8 cellular contexts compared by ENCODE assay signal in the genomic region with DNA sequence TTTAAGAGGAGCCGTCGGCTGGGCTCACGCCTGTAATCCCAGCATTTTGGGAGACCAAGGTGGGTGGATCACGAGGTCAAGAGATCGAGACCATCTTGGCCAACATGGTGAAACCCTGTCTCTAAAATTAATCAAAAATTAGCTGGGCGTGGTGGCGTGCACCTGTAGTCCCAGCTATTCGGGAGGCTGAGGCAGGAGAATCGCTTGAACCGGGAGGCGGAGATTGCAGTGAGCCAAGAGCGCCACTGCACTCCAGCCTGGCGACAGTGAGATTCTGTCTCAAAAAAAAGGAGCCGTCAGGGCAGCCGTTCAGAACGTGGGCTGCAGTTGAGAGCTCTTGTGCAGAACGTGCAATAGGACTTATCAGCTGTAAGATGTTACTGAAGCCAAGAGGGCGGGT. TPM values are rescaled to one million over a fixed set of nuclear protein-coding genes. Genes with fewer than 3 reads are reported as not detected.
"Had no signal": no experiment of that assay in that cellular context is flagged by ENCODE, and none has a peak within 500 bp of the region (broad histone marks: within the 10 kb centered on the region; RNA-seq: fewer than 3 reads in every experiment).

No MANE protein-coding gene starts in this region.

RNA-seq across cellular contexts. Expression of a gene that starts 15.1 kb away (rescaled TPM):
- total RNA-seq: activated naive CD8-positive, alpha-beta T cell treated with anti-CD3 and anti-CD28 coated beads for 36 hours; dorsolateral prefrontal cortex; fibroblast of villous mesenchyme; lower leg skin; myocyte; right atrium auricular region; thyroid gland; vagina had no signal
